Comparison of ENCODE assay signal across 8 cellular contexts in genomic region chr17:39270923-39271322, GRCh38. TPM values are rescaled to one million over a fixed set of nuclear protein-coding genes. Genes with fewer than 3 reads are reported as not detected.
DNase-seq lines count a peak whose midpoint lies in the region; ATAC-seq, FAIRE-seq and TF ChIP-seq lines count a peak whose summit lies in the region.

No MANE protein-coding gene starts in this region.

- TF ChIP-seq RAD21 in HCT116 (IDR thresholded peaks at IDR 0.05; ENCODE audit: low read depth) = peak; percentile 62

- intact Hi-C loops in CD14-positive monocyte (cut with micrococcal nuclease) = loop anchor here in 1 of 2 donors (5.0 kb wide), 1 partner anchor 131 kb away; the partner anchor contains the start of gene FBXL20
- intact Hi-C loops in HCT116 (cut with micrococcal nuclease) = no loop called here
- intact Hi-C loops in esophagus squamous epithelium (cut with DNase I) = no loop called here
- intact Hi-C loops in uterus (cut with DNase I; ENCODE audit: low total_unique reads) = no loop called here

- no peaks in the 10 kb centered on the region; a peak in 1 of 4 replicates for H3K36me3 ChIP-seq in HCT116 (ENCODE audit: control insufficient read depth in 1 of 2, insufficient read depth in 2 of 2, low read length in 2 of 2)
- H3K36me3 ChIP-seq in esophagus squamous epithelium = peaks cover 0 to 88% (median 0%) of the 10 kb centered on the region in 3 donors
- no peaks in the 10 kb centered on the region for H3K36me3 ChIP-seq in uterus

- H3K36me3 Mint-ChIP-seq in CD14-positive monocyte = peaks cover 51 to 84% of the 10 kb centered on the region in 2 donors

- BruUV-seq in HCT116 (replicated peaks; lab: Mats Ljungman, UMichigan) = no TSS peak

- H3K4me3 ChIP-seq in HCT116 (replicated peaks in 1 of 2; ENCODE audit: low read depth in 1 of 2, low read length in 2 of 2) (no peak overlapping the region), esophagus squamous epithelium (no peak overlapping the region), uterus (no peak overlapping the region)

- H3K27me3 ChIP-seq in HCT116 (ENCODE audit: insufficient read depth, low read length) (no peaks in the 10 kb centered on the region), esophagus squamous epithelium (no peaks in the 10 kb centered on the region), uterus (no peaks in the 10 kb centered on the region)

- no peak overlapping the region for H3K27ac Mint-ChIP-seq in CD14-positive monocyte

- H3K27ac ChIP-seq in HCT116 (ENCODE audit: low read depth, low read length) = no peak overlapping the region
- H3K27ac ChIP-seq in esophagus squamous epithelium = no peak overlapping the region
- H3K27ac ChIP-seq in uterus = no peak overlapping the region

- no peaks in the 10 kb centered on the region for H3K9me3 Mint-ChIP-seq in CD14-positive monocyte

- DNase-seq in CD14-positive monocyte (ENCODE audit: low spot score) = no peak
- peak; percentile 8 for DNase-seq in HCT116 (ENCODE audit: low read depth, low spot score)
- DNase-seq in left kidney (ENCODE audit: low read depth, low spot score) = peak; percentile 30
- no peak for DNase-seq in esophagus squamous epithelium (lab: John Stamatoyannopoulos, UW)
- DNase-seq in stimulated activated naive CD4-positive, alpha-beta T cell treated with Interleukin-2 at 50 U/mL for 16 hours (lab: John Stamatoyannopoulos, UW) = no peak
- DNase-seq in uterus = no peak

- H3K79me2 ChIP-seq in HCT116 (ENCODE audit: insufficient read depth, low read length) = no peaks in the 10 kb centered on the region

- no peak overlapping the region for H2AFZ ChIP-seq in HCT116 (ENCODE audit: low read depth, low read length, poor library complexity, severe bottlenecking)

- ATAC-seq in HCT116 (no peak), HG02678 (IDR thresholded peaks at IDR 0.05; ENCODE audit: unreplicated experiment) (no peak)

- TF ChIP-seq CTCF in CD14-positive monocyte (IDR thresholded peaks at IDR 0.05) = peak; percentile 57
- TF ChIP-seq CTCF in HCT116 (IDR thresholded peaks at IDR 0.05 in 2 of 3, conservative IDR thresholded peaks at IDR 0.05 in 1 of 3; ENCODE audit: borderline replicate concordance in 1 of 3, insufficient read depth in 1 of 3, low read depth in 2 of 3, low read length in 2 of 3) = peak; percentile 23 to 42 (median 32); a peak in 3 of 6 replicates
- TF ChIP-seq CTCF in esophagus squamous epithelium (IDR thresholded peaks at IDR 0.05) = peak in 1 of 6 experiments; percentile 19
- TF ChIP-seq CTCF in uterus (IDR thresholded peaks at IDR 0.05) = peak in 1 of 4 experiments; percentile 22

- POLR2A ChIA-PET in HCT116 (lab: Charles Lee) = no interaction called here

- H3K4me1 Mint-ChIP-seq in CD14-positive monocyte = peaks cover 2% of the 10 kb centered on the region

- RAD21 ChIA-PET in HCT116 (lab: Charles Lee; ENCODE audit: low non-redundant PET in 1 of 2, low total read pairs in 2 of 2, uncharacterized antibody in 2 of 2, unreplicated experiment in 2 of 2) = interaction anchor here in 1 of 2 experiments (0.6 kb wide), 2 partner anchors 85 to 172 kb away, joined by 3 to 10 read pairs; no protein-coding TSS in a partner anchor

- H3K4me3 Mint-ChIP-seq in CD14-positive monocyte = no peak overlapping the region

- H3K4me1 ChIP-seq in HCT116 (ENCODE audit: control insufficient read depth in 1 of 2, insufficient read depth in 2 of 2, low read length in 2 of 2) = no peaks in the 10 kb centered on the region
- H3K4me1 ChIP-seq in esophagus squamous epithelium = no peaks in the 10 kb centered on the region
- H3K4me1 ChIP-seq in uterus = no peaks in the 10 kb centered on the region

- H3K9me2 ChIP-seq in HCT116 (ENCODE audit: insufficient read depth) = no peaks in the 10 kb centered on the region

- no peak overlapping the region for H3K4me2 ChIP-seq in HCT116 (ENCODE audit: low read length)

- CTCF ChIA-PET in HCT116 (lab: Charles Lee) = interaction anchor here (0.7 to 2.6 kb wide), 4 partner anchors 26 to 351 kb away, joined by 3 to 10 read pairs (median 6); no protein-coding TSS in a partner anchor

- H3K9me3 ChIP-seq in HCT116 (ENCODE audit: control insufficient read depth in 1 of 2, insufficient read depth in 1 of 2, low read depth in 1 of 2, low read length in 2 of 2) = no peaks in the 10 kb centered on the region
- H3K9me3 ChIP-seq in esophagus squamous epithelium = no peaks in the 10 kb centered on the region
- H3K9me3 ChIP-seq in uterus = no peaks in the 10 kb centered on the region

- no peak overlapping the region for H3K9ac ChIP-seq in HCT116 (ENCODE audit: low read length)

- no peaks in the 10 kb centered on the region for H3K27me3 Mint-ChIP-seq in CD14-positive monocyte (ENCODE audit: low read depth in 3 of 3)

- FAIRE-seq in TTC549 (lab: Jason Lieb, UNC) = peak; percentile 20

- H4K20me1 ChIP-seq in HCT116 (ENCODE audit: insufficient read depth) = no peaks in the 10 kb centered on the region

- 39 to 52% methylated on average over 3 of the region's 3 CpGs for WGBS in esophagus squamous epithelium, 2 donors

- TF ChIP-seq POLR2A in HCT116 (IDR thresholded peaks at IDR 0.05; ENCODE audit: borderline replicate concordance, extremely low read depth, insufficient read depth, insufficient read length) (no peak), esophagus squamous epithelium (IDR thresholded peaks at IDR 0.05) (no peak), uterus (IDR thresholded peaks at IDR 0.05) (no peak)

TF ChIP-seq in HCT116, 20 proteins besides CTCF, POLR2A, EP300 and RAD21:
- TF ChIP-seq CEBPB (IDR thresholded peaks at IDR 0.05; ENCODE audit: low read depth) = peak; percentile 41; the same call in 1 of the 2 replicates
- no peak for TF ChIP-seq MAX (IDR thresholded peaks at IDR 0.05)
TF ChIP-seq in HCT116: peak in this region for 1.

RNA-seq across cellular contexts. Expression of gene STAC2, which starts 45.2 kb away (rescaled TPM):
- not detected for polyA plus RNA-seq in CD14-positive monocyte
- total RNA-seq in HCT116 (2021; ENCODE audit: unreplicated experiment) (not detected), esophagus squamous epithelium (under 1 TPM in 2 of 4 donors, not detected in 2; 0.18 to 0.19 TPM), uterus (10 to 100 TPM in 1 of 4 donors, 1 to 10 TPM in 2, under 1 TPM in 1; 0.59 to 14.4 (median 1.1) TPM)
- polyA plus RNA-seq in HCT116 (2012) = 0.02 TPM in 1 of 2 replicates, not detected in the other

Comparison
In these comparisons a context has a peak if more than half of its experiments do, and no peak if none do; other contexts are left out.
1. DNase-seq: peak in HCT116 (single experiment) and left kidney (single experiment); none in CD14-positive monocyte (single experiment), esophagus squamous epithelium (single experiment), stimulated activated naive CD4-positive, alpha-beta T cell treated with Interleukin-2 at 50 U/mL for 16 hours (single experiment) and uterus (0 of 2).